In the genomic region with DNA sequence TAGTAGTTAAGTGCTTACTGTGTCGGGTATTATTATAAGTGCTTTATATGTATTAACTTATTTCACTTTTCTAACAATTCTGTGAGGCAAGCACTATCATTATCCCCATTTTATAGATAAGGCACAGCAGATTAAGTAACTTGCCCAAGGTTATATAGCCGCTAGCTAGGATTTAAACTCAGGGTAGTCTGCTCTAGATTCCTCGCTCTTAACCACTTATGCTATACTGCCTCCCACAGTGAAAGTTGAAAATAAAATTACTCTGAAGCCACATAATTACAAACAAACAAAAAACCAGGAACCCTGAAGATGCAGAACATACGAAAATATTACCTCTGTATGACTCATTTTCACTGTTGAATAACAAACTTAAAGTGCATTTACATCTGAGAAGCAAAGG, we compare ENCODE assay signal across 19 cellular contexts. TPM values are rescaled to one million over a fixed set of nuclear protein-coding genes. Genes with fewer than 3 reads are reported as not detected.
A peak's percentile ranks its signal among the peaks of the same experiment; 100 is the strongest.
DNase-seq lines count a peak whose midpoint lies in the region; ATAC-seq, FAIRE-seq and TF ChIP-seq lines count a peak whose summit lies in the region.
"Had no signal": no experiment of that assay in that cellular context is flagged by ENCODE, and none has a peak within 500 bp of the region (broad histone marks: within the 10 kb centered on the region; RNA-seq: fewer than 3 reads in every experiment).

No MANE protein-coding gene starts in this region.

- DNase-seq in SK-N-SH (peak; percentile 20), OCI-M1 (lab: John Stamatoyannopoulos, UW) (peak; percentile 32), epithelial cell of proximal tubule (ENCODE audit: low read depth) (no peak), pons (ENCODE audit: low spot score) (peak; percentile 14), testis (no peak), dedifferentiated amniotic fluid mesenchymal stem cell (ENCODE audit: extremely low spot score) (no peak), frontal cortex (ENCODE audit: low spot score in 2 of 2) (no peak)
- DNase-seq: activated CD4-positive, alpha-beta T cell treated with anti-CD3 and anti-CD28 coated beads, Interleukin-2, amount 10 ng/mL, durations not matched to agents 7 days and 5 days; endodermal cell; GF-D8; heart right ventricle; NCI-H345; SJCRH30; stimulated activated naive B cell treated with anti-CD40 and anti-IgM and Interleukin-4, amounts not matched to agents 10 μg/mL and 1 μg/mL and 100 μg/mL, for 72 hours had no signal

- no peaks in the 10 kb centered on the region for H3F3A ChIP-seq in SK-N-SH (replicated peaks; ENCODE audit: insufficient read depth)

- H3K36me3 ChIP-seq in SK-N-SH (replicated peaks in 1 of 2; ENCODE audit: control insufficient read depth in 1 of 2, insufficient read depth in 2 of 2, low read length in 1 of 2) (peaks cover 11% of the 10 kb centered on the region in 2 experiments), testis (ENCODE audit: low read depth, missing control alignments) (no peaks in the 10 kb centered on the region)
- H3K36me3 ChIP-seq: cardiac muscle cell, SJCRH30 had no signal

- H3K9me2 ChIP-seq in SK-N-SH: no peaks in the 10 kb centered on the region

- no peak overlapping the region for H3K4me2 ChIP-seq in SK-N-SH
- H3K4me2 ChIP-seq: smooth muscle cell had no signal

- peaks cover 0 to 16% of the 10 kb centered on the region in 2 experiments; a peak in 2 of 4 replicates for H3K4me1 ChIP-seq in SK-N-SH (ENCODE audit: control insufficient read depth in 1 of 2, insufficient read depth in 2 of 2, low read depth in 1 of 2, low read length in 1 of 2)
- H3K4me1 ChIP-seq in testis: peaks cover 5% of the 10 kb centered on the region
- H3K4me1 ChIP-seq: parathyroid adenoma had no signal

- TF ChIP-seq POLR2A in testis (IDR thresholded peaks at IDR 0.05): no peak

- TF ChIP-seq EP300 in SK-N-SH (IDR thresholded peaks at IDR 0.05; ENCODE audit: borderline replicate concordance in 1 of 2, low read depth in 1 of 2, low read length in 1 of 2): no peak

- H3K9ac ChIP-seq in SK-N-SH: no peak overlapping the region
- H3K9ac ChIP-seq: parathyroid adenoma had no signal

- no peak for ATAC-seq in SK-N-SH treated with all-trans-retinoic acid at 6 μM for 48 hours
- ATAC-seq: heart right ventricle; stimulated activated naive B cell treated with anti-CD40 and anti-IgM and Interleukin-4, amounts not matched to agents 10 μg/mL and 1 μg/mL and 100 μg/mL, for 72 hours had no signal

- H4K20me1 ChIP-seq in SK-N-SH (ENCODE audit: insufficient read depth): no peaks in the 10 kb centered on the region

- no peak overlapping the region for H3K27ac ChIP-seq in SK-N-SH (ENCODE audit: low read depth in 2 of 2, low read length in 1 of 2)
- H3K27ac ChIP-seq in testis: no peak overlapping the region
- H3K27ac ChIP-seq: cardiac muscle cell, heart right ventricle, parathyroid adenoma, SJCRH30 had no signal

- peak overlapping the region; percentile 9; the same call in 1 of the 2 replicates for H2AFZ ChIP-seq in SK-N-SH (ENCODE audit: low read depth)
- H2AFZ ChIP-seq: parathyroid adenoma had no signal

- intact Hi-C loops in testis (cut with DNase I; ENCODE audit: low total_unique reads): no loop called here

- FAIRE-seq in frontal cortex (lab: Jason Lieb, UNC): no peak

- H3K4me3 ChIP-seq in SK-N-SH (ENCODE audit: low read depth in 2 of 2, low read length in 1 of 2) (no peak overlapping the region), epithelial cell of proximal tubule (ENCODE audit: low read depth, low read length) (no peak overlapping the region), testis (no peak overlapping the region)
- H3K4me3 ChIP-seq: cardiac muscle cell, HAP-1, heart right ventricle, SJCRH30, smooth muscle cell had no signal

- TF ChIP-seq CTCF in SK-N-SH (IDR thresholded peaks at IDR 0.05) (peak; percentile 28; the same call in 1 of the 2 replicates), epithelial cell of proximal tubule (conservative IDR thresholded peaks at IDR 0.05; ENCODE audit: low read depth, low read length) (peak; percentile 17), testis (IDR thresholded peaks at IDR 0.05) (no peak)

- 78% methylated on average over 4 of the region's 4 CpGs for WGBS in SK-N-SH (ENCODE audit: low lambda C conversion rate)
- 65 to 68% methylated on average over 4 of the region's 4 CpGs for WGBS in testis, 2 donors

- POLR2A ChIA-PET in SK-N-SH (lab: Yijun Ruan, JAX): no interaction called here

- peaks cover 21% of the 10 kb centered on the region; the same call in 1 of the 2 replicates for H3K79me2 ChIP-seq in SK-N-SH (ENCODE audit: insufficient read depth)
- H3K79me2 ChIP-seq: parathyroid adenoma had no signal

- H3K27me3 ChIP-seq in SK-N-SH (ENCODE audit: insufficient read depth) (no peaks in the 10 kb centered on the region), testis (no peaks in the 10 kb centered on the region)
- H3K27me3 ChIP-seq: heart right ventricle, SJCRH30 had no signal

- peak; percentile 56 for TF ChIP-seq RAD21 in SK-N-SH (IDR thresholded peaks at IDR 0.05; ENCODE audit: low read length)

- H3K9me3 ChIP-seq in SK-N-SH (no peaks in the 10 kb centered on the region), testis (no peaks in the 10 kb centered on the region)
- H3K9me3 ChIP-seq: HAP-1, heart right ventricle, SJCRH30 had no signal

- CTCF ChIA-PET in SK-N-SH (lab: Yijun Ruan, JAX): interaction anchor here (0.6 to 2.7 kb wide), 9 partner anchors 45 to 196 kb away, joined by 3 to 17 read pairs (median 5); partner anchors contain the start of gene TPP2

TF ChIP-seq in SK-N-SH, 30 proteins besides CTCF, POLR2A, EP300 and RAD21 (continues in another document):
- TF ChIP-seq RFX5 (IDR thresholded peaks at IDR 0.05; ENCODE audit: low read length) (no peak), SMC3 (IDR thresholded peaks at IDR 0.05; ENCODE audit: low read depth, low read length) (no peak), MEF2A (IDR thresholded peaks at IDR 0.05; ENCODE audit: borderline replicate concordance, low read depth) (no peak), USF2 (IDR thresholded peaks at IDR 0.05; ENCODE audit: borderline replicate concordance, low read depth, low read length) (no peak), POLR2AphosphoS5 (IDR thresholded peaks at IDR 0.05; ENCODE audit: low read depth, low read length) (no peak)

TF ChIP-seq in SK-N-SH treated with all-trans-retinoic acid at 6 μM for 48 hours, 23 proteins besides CTCF, POLR2A, EP300 and RAD21:
- TF ChIP-seq ESRRG (CRISPR knock-in tag; IDR thresholded peaks at IDR 0.05): no peak
- no peak for TF ChIP-seq PPARA (CRISPR knock-in tag; IDR thresholded peaks at IDR 0.05; ENCODE audit: borderline replicate concordance)
- TF ChIP-seq, protein P1, sequence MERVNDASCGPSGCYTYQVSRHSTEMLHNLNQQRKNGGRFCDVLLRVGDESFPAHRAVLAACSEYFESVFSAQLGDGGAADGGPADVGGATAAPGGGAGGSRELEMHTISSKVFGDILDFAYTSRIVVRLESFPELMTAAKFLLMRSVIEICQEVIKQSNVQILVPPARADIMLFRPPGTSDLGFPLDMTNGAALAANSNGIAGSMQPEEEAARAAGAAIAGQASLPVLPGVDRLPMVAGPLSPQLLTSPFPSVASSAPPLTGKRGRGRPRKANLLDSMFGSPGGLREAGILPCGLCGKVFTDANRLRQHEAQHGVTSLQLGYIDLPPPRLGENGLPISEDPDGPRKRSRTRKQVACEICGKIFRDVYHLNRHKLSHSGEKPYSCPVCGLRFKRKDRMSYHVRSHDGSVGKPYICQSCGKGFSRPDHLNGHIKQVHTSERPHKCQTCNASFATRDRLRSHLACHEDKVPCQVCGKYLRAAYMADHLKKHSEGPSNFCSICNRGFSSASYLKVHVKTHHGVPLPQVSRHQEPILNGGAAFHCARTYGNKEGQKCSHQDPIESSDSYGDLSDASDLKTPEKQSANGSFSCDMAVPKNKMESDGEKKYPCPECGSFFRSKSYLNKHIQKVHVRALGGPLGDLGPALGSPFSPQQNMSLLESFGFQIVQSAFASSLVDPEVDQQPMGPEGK (CRISPR knock-in tag; IDR thresholded peaks at IDR 0.05; ENCODE audit: borderline replicate concordance): no peak
- TF ChIP-seq ZNF8 (CRISPR knock-in tag; IDR thresholded peaks at IDR 0.05): no peak
- TF ChIP-seq CSRNP3 (CRISPR knock-in tag; IDR thresholded peaks at IDR 0.05): no peak

RNA-seq across cellular contexts. Expression of gene TEX30, which starts 3.9 kb away (rescaled TPM):
- polyA plus RNA-seq in SK-N-SH (2012; rRNA removed): 7.2 and 8.6 TPM in 2 replicates
- 11.4 and 15.5 TPM in 2 replicates for polyA plus RNA-seq in SK-N-SH (2012; cell fraction: cytosol; rRNA removed)
- polyA plus RNA-seq in SK-N-SH (2012; cell fraction: nucleus; rRNA removed): 3.5 and 4.7 TPM in 2 replicates
- 38.7 and 49.3 TPM in 2 replicates for total RNA-seq in epithelial cell of proximal tubule
- total RNA-seq in testis: 100 to 1,000 TPM in 1 of 2 donors, 10 to 100 TPM in 1; 80.1 to 123 TPM
- polyA plus RNA-seq in testis (ENCODE audit: insufficient read depth, low read depth, low replicate concordance): 241 TPM
- total RNA-seq in frontal cortex: 9.4 TPM

RNA-seq across cellular contexts. Expression of gene POGLUT2, which starts 29.1 kb away (rescaled TPM):
- polyA plus RNA-seq in SK-N-SH (2012; rRNA removed): 10.2 and 12.4 TPM in 2 replicates
- polyA plus RNA-seq in SK-N-SH (2012; cell fraction: cytosol; rRNA removed): 14.2 and 14.6 TPM in 2 replicates
- 5.2 and 8.2 TPM in 2 replicates for polyA plus RNA-seq in SK-N-SH (2012; cell fraction: nucleus; rRNA removed)
- total RNA-seq in epithelial cell of proximal tubule: 15.4 and 26.6 TPM in 2 replicates
- 1 to 10 TPM; 2.5 to 4.1 TPM for total RNA-seq in testis
- 3.9 TPM for polyA plus RNA-seq in testis (ENCODE audit: insufficient read depth, low read depth, low replicate concordance)
- total RNA-seq in frontal cortex: 9.8 TPM

RNA-seq across cellular contexts. Expression of gene BIVM, which starts 29.2 kb away (rescaled TPM):
- polyA plus RNA-seq in SK-N-SH (2012; rRNA removed) (8.8 and 12.8 TPM in 2 replicates), testis (ENCODE audit: insufficient read depth, low read depth, low replicate concordance) (4.7 TPM)
- 12.7 and 14.6 TPM in 2 replicates for polyA plus RNA-seq in SK-N-SH (2012; cell fraction: cytosol; rRNA removed)
- polyA plus RNA-seq in SK-N-SH (2012; cell fraction: nucleus; rRNA removed): 19.2 and 30.1 TPM in 2 replicates
- total RNA-seq in epithelial cell of proximal tubule (14.6 and 18.7 TPM in 2 replicates), testis (1 to 10 TPM; 8.4 to 9.1 TPM), frontal cortex (43.2 TPM)

Comparison
In these comparisons a context has a peak if more than half of its experiments do, and no peak if none do; other contexts are left out.
1. DNase-seq: peak in SK-N-SH (single experiment), OCI-M1 (single experiment) and pons (single experiment); none in epithelial cell of proximal tubule (single experiment), testis (single experiment), dedifferentiated amniotic fluid mesenchymal stem cell (single experiment) and frontal cortex (0 of 2).
2. CTCF ChIP-seq: peak in SK-N-SH (single experiment) and epithelial cell of proximal tubule (single experiment); none in testis (0 of 3).